37 cellular contexts compared by ENCODE assay signal in genomic region chr20:2358006-2358405, GRCh38. TPM values are rescaled to one million over a fixed set of nuclear protein-coding genes. Genes with fewer than 3 reads are reported as not detected.
"Had no signal": no experiment of that assay in that cellular context is flagged by ENCODE, and none has a peak within 500 bp of the region (broad histone marks: within the 10 kb centered on the region; RNA-seq: fewer than 3 reads in every experiment).

No MANE protein-coding gene starts in this region.

- H3K4me3 ChIP-seq: cardiac muscle cell, Peyer's patch had no signal

- DNase-seq: activated CD4-positive, alpha-beta T cell treated with anti-CD3 and anti-CD28 coated beads for 1 hour; activated CD4-positive, alpha-beta T cell treated with anti-CD3 and anti-CD28 coated beads, Interleukin-2, amount 10 ng/mL, durations not matched to agents 24 days and 14 days; activated CD4-positive, alpha-beta T cell treated with anti-CD3 and anti-CD28 coated beads, Interleukin-2, amount 50 U/mL, for 4 hours; activated CD4-positive, CD25-positive, alpha-beta regulatory T cell; activated CD8-positive, alpha-beta T cell treated with anti-CD3 and anti-CD28 coated beads for 36 hours; activated effector memory CD4-positive, alpha-beta T cell treated with anti-CD3 and anti-CD28 coated beads, Interleukin-2, amount 50 U/mL, for 16 hours; activated naive CD4-positive, alpha-beta T cell; activated naive CD4-positive, alpha-beta T cell treated with anti-CD3 and anti-CD28 coated beads, Interleukin-2, amount 50 U/mL, for 16 hours; activated naive CD8-positive, alpha-beta T cell treated with anti-CD3 and anti-CD28 coated beads for 36 hours; activated T-cell treated with anti-CD3 and anti-CD28 coated beads, Interleukin-2, amount 50 U/mL, for 1 hour; activated T-cell treated with anti-CD3 and anti-CD28 coated beads, Interleukin-2, amount 50 U/mL, for 72 hours; amniotic stem cell; aorta; brain microvascular endothelial cell; Kasumi-1; KG1; NCI-H1048; NCI-H1105 treated with DMSO at 0.1 percent for 48 hours; NCI-H1436; NCI-H1694; NCI-H1930; NCI-H2081 treated with DMSO at 0.1 percent for 48 hours; NCI-H226; NCI-H446 treated with DMSO at 0.1 percent for 48 hours; NCI-H524; NCI-H69; NCI-H82; Peyer's patch; Right ventricle myocardium superior; RPMI8226; T1000; WERI-Rb-1 had no signal

- H3K4me1 ChIP-seq: Peyer's patch had no signal

- H3K36me3 ChIP-seq: brain microvascular endothelial cell, cardiac muscle cell, Peyer's patch, WERI-Rb-1 had no signal

- H3K9me3 ChIP-seq: Peyer's patch had no signal

- H3K27ac ChIP-seq: brain microvascular endothelial cell, cardiac muscle cell, Peyer's patch, WERI-Rb-1 had no signal

- ATAC-seq: activated CD8-positive, alpha-beta T cell treated with anti-CD3 and anti-CD28 coated beads for 36 hours; activated T-cell treated with anti-CD3 and anti-CD28 coated beads, Interleukin-2, amount 50 U/mL, for 72 hours; activated T-helper 17 cell treated with anti-CD3 and anti-CD28 coated beads, Interleukin-2, amount 50 U/mL, for 72 hours had no signal

- H3K27me3 ChIP-seq: brain microvascular endothelial cell, cardiac muscle cell, Peyer's patch had no signal

RNA-seq across cellular contexts. Expression of gene TGM6, which starts 22.7 kb away (rescaled TPM):
- total RNA-seq: activated CD4-positive, alpha-beta T cell treated with anti-CD3 and anti-CD28 coated beads, Interleukin-2, amount 10 ng/mL, durations not matched to agents 24 days and 14 days; activated CD8-positive, alpha-beta memory T cell treated with anti-CD3 and anti-CD28 coated beads for 36 hours; activated CD8-positive, alpha-beta T cell treated with anti-CD3 and anti-CD28 coated beads for 36 hours; activated naive CD8-positive, alpha-beta T cell treated with anti-CD3 and anti-CD28 coated beads for 36 hours; activated T-cell treated with anti-CD3 and anti-CD28 coated beads, Interleukin-2, amount 50 U/mL, for 72 hours; activated T-helper 17 cell treated with anti-CD3 and anti-CD28 coated beads, Interleukin-2, amount 50 U/mL, for 72 hours; aorta; cardiac muscle cell; Peyer's patch; Right ventricle myocardium superior; T-helper 1 cell treated with Interleukin-12 subunit alpha and Interleukin-12 subunit beta and Interleukin-4 antibody, amounts not matched to agents 30 ng/mL and 1 ng/mL, for 36 hours; T-helper 2 cell treated with Interferon-gamma antibody and Interleukin-4, amounts not matched to agents 100 ng/mL and 5 ng/mL, for 36 hours had no signal
- polyA plus RNA-seq: aorta, cardiac muscle cell had no signal
